23 cellular contexts compared by ENCODE assay signal in the genomic region with DNA sequence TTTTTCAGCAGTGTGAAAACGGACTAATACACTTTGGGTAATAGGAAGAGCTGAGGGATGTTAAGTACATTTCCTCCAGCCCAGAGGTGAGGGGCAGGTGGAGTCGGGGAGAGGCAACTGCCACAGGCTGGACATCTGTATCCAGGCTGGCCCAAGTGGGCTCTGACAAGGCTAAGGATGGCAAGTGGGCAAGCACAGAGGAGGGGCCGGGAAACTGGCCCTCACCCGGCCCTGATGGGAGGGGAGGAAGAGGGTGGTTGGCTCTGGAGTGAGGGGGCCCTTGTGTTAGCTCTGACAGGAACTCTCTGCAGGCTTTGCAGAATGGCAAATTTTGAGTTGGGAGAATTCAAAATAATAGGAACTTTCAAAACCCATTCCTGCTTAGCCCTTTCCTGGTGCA.
DNase-seq lines count a peak whose midpoint lies in the region; ATAC-seq and TF ChIP-seq lines count a peak whose summit lies in the region.
"Had no signal": no experiment of that assay in that cellular context is flagged by ENCODE, and none has a peak within 500 bp of the region (broad histone marks: within the 10 kb centered on the region; RNA-seq: fewer than 3 reads in every experiment).

No MANE protein-coding gene starts in this region.

- H3K9ac ChIP-seq in endodermal cell (ENCODE audit: extremely low read depth, low read length, poor library complexity, severe bottlenecking), result no peak overlapping the region
- H3K9ac ChIP-seq: KMS-11 had no signal

- no peaks in the 10 kb centered on the region for H3K27me3 ChIP-seq in endodermal cell (ENCODE audit: control insufficient read depth, insufficient read depth, low read length, poor library complexity, severe bottlenecking)

- H3K27ac Mint-ChIP-seq in activated CD8-positive, alpha-beta memory T cell treated with anti-CD3 and anti-CD28 coated beads, Interleukin-2, amount 10 ng/mL, durations not matched to agents 7 days and 5 days, result no peak overlapping the region
- H3K27ac Mint-ChIP-seq in endodermal cell, result no peak overlapping the region
- no peak overlapping the region for H3K27ac Mint-ChIP-seq in stimulated activated naive B cell treated with anti-CD40 and anti-IgM and Interleukin-4, amounts not matched to agents 10 μg/mL and 1 μg/mL and 100 μg/mL, for 72 hours

- DNase-seq in activated CD8-positive, alpha-beta memory T cell treated with anti-CD3 and anti-CD28 coated beads for 24 hours, result peak; percentile 35
- no peak for DNase-seq in activated CD8-positive, alpha-beta memory T cell treated with anti-CD3 and anti-CD28 coated beads, Interleukin-2, amount 50 U/mL, for 4 hours
- peak; percentile 14 for DNase-seq in activated CD8-positive, alpha-beta memory T cell treated with anti-CD3 and anti-CD28 coated beads, Interleukin-2, amount 10 ng/mL, durations not matched to agents 7 days and 5 days
- DNase-seq in endodermal cell (peak; percentile 18), NK-92 (lab: John Stamatoyannopoulos, UW; ENCODE audit: unreplicated experiment) (no peak)
- DNase-seq in stimulated activated CD8-positive, alpha-beta memory T cell treated with anti-CD3 and anti-CD28 coated beads, Interleukin-4, amount 100 ng/mL, for 48 hours, result peak; percentile 9
- no peak for DNase-seq in stimulated activated naive B cell treated with anti-CD40 and anti-IgM and Interleukin-4, amounts not matched to agents 10 μg/mL and 1 μg/mL and 100 μg/mL, for 72 hours
- DNase-seq: 8988T; Calu3; DMS153; NCI-H1048; NCI-H1417 treated with DMSO at 0.1 percent for 48 hours; NCI-H1694 treated with DMSO at 0.1 percent for 48 hours; NCI-H2081 treated with DMSO at 0.1 percent for 48 hours; NCI-H2171 treated with DMSO at 0.1 percent for 48 hours; NCI-H345; NCI-H774; NK-92 treated with Interleukin-12 subunit alpha and Interleukin-12 subunit beta, amount 100 ng/mL, for 24 hours; PC-3 had no signal

- H3K27ac ChIP-seq in endodermal cell (ENCODE audit: low read depth, low read length), result no peak overlapping the region
- H3K27ac ChIP-seq: HL-60, KMS-11 had no signal

- H3K36me3 Mint-ChIP-seq in activated CD8-positive, alpha-beta memory T cell treated with anti-CD3 and anti-CD28 coated beads, Interleukin-2, amount 10 ng/mL, durations not matched to agents 7 days and 5 days, result no peaks in the 10 kb centered on the region
- no peaks in the 10 kb centered on the region for H3K36me3 Mint-ChIP-seq in endodermal cell (ENCODE audit: low read depth)
- peaks cover 5 to 7% of the 10 kb centered on the region in 2 donors for H3K36me3 Mint-ChIP-seq in stimulated activated naive B cell treated with anti-CD40 and anti-IgM and Interleukin-4, amounts not matched to agents 10 μg/mL and 1 μg/mL and 100 μg/mL, for 72 hours
- H3K36me3 Mint-ChIP-seq: IgD-negative memory B cell had no signal

- peaks cover 15% of the 10 kb centered on the region for H3K27me3 Mint-ChIP-seq in activated CD8-positive, alpha-beta memory T cell treated with anti-CD3 and anti-CD28 coated beads, Interleukin-2, amount 10 ng/mL, durations not matched to agents 7 days and 5 days
- H3K27me3 Mint-ChIP-seq in endodermal cell (ENCODE audit: insufficient read depth), result peaks cover 2% of the 10 kb centered on the region
- H3K27me3 Mint-ChIP-seq in stimulated activated naive B cell treated with anti-CD40 and anti-IgM and Interleukin-4, amounts not matched to agents 10 μg/mL and 1 μg/mL and 100 μg/mL, for 72 hours, result peaks cover 33 to 58% of the 10 kb centered on the region in 2 donors

- WGBS in endodermal cell (ENCODE audit: insufficient coverage in 1 of 2, insufficient read length in 1 of 2), 2 experiments, result 80 to 89% methylated on average over 2 to 4 of the region's 4 CpGs

- ATAC-seq in activated CD8-positive, alpha-beta memory T cell treated with anti-CD3 and anti-CD28 coated beads, Interleukin-2, amount 10 ng/mL, durations not matched to agents 7 days and 5 days, result no peak
- ATAC-seq in GM18909 (IDR thresholded peaks at IDR 0.05; ENCODE audit: poor library complexity, unreplicated experiment), result no peak
- ATAC-seq in stimulated activated naive B cell treated with anti-CD40 and anti-IgM and Interleukin-4, amounts not matched to agents 10 μg/mL and 1 μg/mL and 100 μg/mL, for 72 hours (replicated peaks), result no peak
- ATAC-seq: PC-3 had no signal

- no peak overlapping the region for H3K4me3 ChIP-seq in endodermal cell (ENCODE audit: low read length)

- H3K4me1 Mint-ChIP-seq in activated CD8-positive, alpha-beta memory T cell treated with anti-CD3 and anti-CD28 coated beads, Interleukin-2, amount 10 ng/mL, durations not matched to agents 7 days and 5 days, result no peaks in the 10 kb centered on the region
- H3K4me1 Mint-ChIP-seq in endodermal cell, result no peaks in the 10 kb centered on the region
- no peaks in the 10 kb centered on the region for H3K4me1 Mint-ChIP-seq in stimulated activated naive B cell treated with anti-CD40 and anti-IgM and Interleukin-4, amounts not matched to agents 10 μg/mL and 1 μg/mL and 100 μg/mL, for 72 hours
- H3K4me1 Mint-ChIP-seq: IgD-negative memory B cell had no signal

- H3K36me3 ChIP-seq in endodermal cell (ENCODE audit: control insufficient read depth, insufficient read depth, low read length), result no peaks in the 10 kb centered on the region

- TF ChIP-seq CTCF in endodermal cell (conservative IDR thresholded peaks at IDR 0.05), result no peak

- peaks cover 31% of the 10 kb centered on the region for H3K9me3 ChIP-seq in endodermal cell (ENCODE audit: control insufficient read depth, low read length)

- peaks cover 18% of the 10 kb centered on the region for H3K9me3 Mint-ChIP-seq in activated CD8-positive, alpha-beta memory T cell treated with anti-CD3 and anti-CD28 coated beads, Interleukin-2, amount 10 ng/mL, durations not matched to agents 7 days and 5 days (ENCODE audit: low read depth)
- peaks cover 51% of the 10 kb centered on the region for H3K9me3 Mint-ChIP-seq in endodermal cell
- H3K9me3 Mint-ChIP-seq in stimulated activated naive B cell treated with anti-CD40 and anti-IgM and Interleukin-4, amounts not matched to agents 10 μg/mL and 1 μg/mL and 100 μg/mL, for 72 hours, result peaks cover 17 to 22% of the 10 kb centered on the region in 2 donors

- H3K4me3 Mint-ChIP-seq in activated CD8-positive, alpha-beta memory T cell treated with anti-CD3 and anti-CD28 coated beads, Interleukin-2, amount 10 ng/mL, durations not matched to agents 7 days and 5 days, result no peak overlapping the region
- no peak overlapping the region for H3K4me3 Mint-ChIP-seq in endodermal cell
- no peak overlapping the region for H3K4me3 Mint-ChIP-seq in stimulated activated naive B cell treated with anti-CD40 and anti-IgM and Interleukin-4, amounts not matched to agents 10 μg/mL and 1 μg/mL and 100 μg/mL, for 72 hours

- no peaks in the 10 kb centered on the region for H3K4me1 ChIP-seq in endodermal cell (ENCODE audit: control insufficient read depth, insufficient read depth, low read length)

- CTCF ChIA-PET in activated CD8-positive, alpha-beta memory T cell treated with anti-CD3 and anti-CD28 coated beads, Interleukin-2, amount 10 ng/mL, durations not matched to agents 7 days and 5 days (lab: Charles Lee), result no interaction called here

Comparison
In these comparisons a context has a peak if more than half of its experiments do, and no peak if none do; other contexts are left out.
1. DNase-seq: peak in activated CD8-positive, alpha-beta memory T cell treated with anti-CD3 and anti-CD28 coated beads for 24 hours (single experiment), activated CD8-positive, alpha-beta memory T cell treated with anti-CD3 and anti-CD28 coated beads, Interleukin-2, amount 10 ng/mL, durations not matched to agents 7 days and 5 days (single experiment), endodermal cell (single experiment) and stimulated activated CD8-positive, alpha-beta memory T cell treated with anti-CD3 and anti-CD28 coated beads, Interleukin-4, amount 100 ng/mL, for 48 hours (single experiment); none in activated CD8-positive, alpha-beta memory T cell treated with anti-CD3 and anti-CD28 coated beads, Interleukin-2, amount 50 U/mL, for 4 hours (single experiment), NK-92 (single experiment) and stimulated activated naive B cell treated with anti-CD40 and anti-IgM and Interleukin-4, amounts not matched to agents 10 μg/mL and 1 μg/mL and 100 μg/mL, for 72 hours (single experiment).